11 cellular contexts compared by ENCODE assay signal in genomic region chr1:219773775-219774174, GRCh38.
A peak's percentile ranks its signal among the peaks of the same experiment; 100 is the strongest.
DNase-seq lines count a peak whose midpoint lies in the region; ATAC-seq and TF ChIP-seq lines count a peak whose summit lies in the region.
"Had no signal": no experiment of that assay in that cellular context is flagged by ENCODE, and none has a peak within 500 bp of the region (broad histone marks: within the 10 kb centered on the region; RNA-seq: fewer than 3 reads in every experiment).

No MANE protein-coding gene starts in this region.

- no peak for TF ChIP-seq POLR2A in GM18505 (IDR thresholded peaks at IDR 0.05; ENCODE audit: borderline replicate concordance, extremely low read depth, insufficient read depth, insufficient read length)

- H3K27me3 ChIP-seq in MM.1S (replicated peaks; ENCODE audit: insufficient read depth, low read length), result no peaks in the 10 kb centered on the region

- DNase-seq in GM20000 (ENCODE audit: low spot score) (peak; percentile 35), MM.1S (peak; percentile 47), sciatic nerve (ENCODE audit: low spot score) (no peak), occipital lobe (lab: John Stamatoyannopoulos, UW) (no peak), superior temporal gyrus (ENCODE audit: extremely low spot score) (no peak)
- DNase-seq in activated CD8-positive, alpha-beta memory T cell treated with anti-CD3 and anti-CD28 coated beads, Interleukin-2, amount 50 U/mL, for 48 hours, result no peak
- DNase-seq: amniotic stem cell; effector memory CD4-positive, alpha-beta T cell; retina had no signal

- ATAC-seq in GM18505 (IDR thresholded peaks at IDR 0.05; ENCODE audit: unreplicated experiment) (peak; percentile 100), HG02970 (IDR thresholded peaks at IDR 0.05; ENCODE audit: low FRiP score, unreplicated experiment) (peak; percentile 99), sciatic nerve (no peak)

- H3K4me3 ChIP-seq in MM.1S (ENCODE audit: low read length), result no peak overlapping the region

- H3K9ac ChIP-seq in MM.1S (ENCODE audit: low read length), result no peak overlapping the region

- no peak overlapping the region for H2AFZ ChIP-seq in MM.1S (ENCODE audit: low read length)

- no peaks in the 10 kb centered on the region for H3K9me3 ChIP-seq in MM.1S (replicated peaks; ENCODE audit: insufficient read depth, low read length)

- H3K4me1 ChIP-seq in MM.1S (ENCODE audit: low read length), result peaks cover 5% of the 10 kb centered on the region; the same call in 1 of the 2 replicates

- no peaks in the 10 kb centered on the region for H3K9me2 ChIP-seq in MM.1S (replicated peaks; ENCODE audit: insufficient read depth, low read length)

- H3K27ac ChIP-seq in MM.1S (ENCODE audit: low read length), result no peak overlapping the region

- H3F3A ChIP-seq in MM.1S (ENCODE audit: insufficient read depth, low read length), result no peaks in the 10 kb centered on the region

- no peaks in the 10 kb centered on the region for H3K36me3 ChIP-seq in MM.1S (replicated peaks; ENCODE audit: insufficient read depth, low read length)

- TF ChIP-seq CTCF in GM20000 (IDR thresholded peaks at IDR 0.05; ENCODE audit: extremely low read depth, missing control alignments) (no peak), MM.1S (IDR thresholded peaks at IDR 0.05; ENCODE audit: low read length) (no peak)

- H3K79me2 ChIP-seq in MM.1S (ENCODE audit: low read length), result no peaks in the 10 kb centered on the region

- peak overlapping the region; percentile 17; the same call in 1 of the 2 replicates for H3K4me2 ChIP-seq in MM.1S (ENCODE audit: low read depth, low read length)

- H4K20me1 ChIP-seq in MM.1S (ENCODE audit: insufficient read depth, low read length), result no peaks in the 10 kb centered on the region

- intact Hi-C loops in sciatic nerve (cut with DNase I), result no loop called here

Comparison
In these comparisons a context has a peak if more than half of its experiments do, and no peak if none do; other contexts are left out.
1. DNase-seq: peak in GM20000 (single experiment) and MM.1S (single experiment); none in sciatic nerve (single experiment), activated CD8-positive, alpha-beta memory T cell treated with anti-CD3 and anti-CD28 coated beads, Interleukin-2, amount 50 U/mL, for 48 hours (single experiment), occipital lobe (single experiment) and superior temporal gyrus (single experiment).